Comparison of ENCODE assay signal across 36 cellular contexts in genomic region chr1:161342836-161343235, GRCh38. TPM values are rescaled to one million over a fixed set of nuclear protein-coding genes. Genes with fewer than 3 reads are reported as not detected.
"Had no signal": no experiment of that assay in that cellular context is flagged by ENCODE, and none has a peak within 500 bp of the region (broad histone marks: within the 10 kb centered on the region; RNA-seq: fewer than 3 reads in every experiment).

No MANE protein-coding gene starts in this region.

- DNase-seq: effector CD8-positive, alpha-beta T cell; endodermal cell; foreskin fibroblast; head of caudate nucleus; left cardiac atrium; left lung; mesendoderm; midbrain; naive thymus-derived CD4-positive, alpha-beta T cell; stimulated activated CD4-positive, alpha-beta T cell treated with anti-CD3 and anti-CD28 coated beads, Interleukin-12 subunit alpha, Interleukin-12 subunit beta, amount 100 ng/mL, for 4 hours; stimulated activated CD4-positive, alpha-beta T cell treated with anti-CD3 and anti-CD28 coated beads, Interleukin-1b, Interleukin-23, amount 100 ng/mL, for 48 hours; stimulated activated CD4-positive, alpha-beta T cell treated with anti-CD3 and anti-CD28 coated beads, Interleukin-4, amount 100 ng/mL, for 1 hour; stimulated activated CD8-positive, alpha-beta memory T cell treated with anti-CD3 and anti-CD28 coated beads, Interleukin-4, amount 100 ng/mL, for 48 hours; stimulated activated naive CD4-positive, alpha-beta T cell treated with Interleukin-2 at 50 U/mL for 16 hours; stomach; trophoblast cell had no signal

- H3K27me3 ChIP-seq: gastrocnemius medialis, hepatocyte, left lung, neural progenitor cell, right atrium auricular region, stomach, thyroid gland, vagina had no signal

- H3K4me3 ChIP-seq: gastrocnemius medialis, hepatocyte, left lung, neural progenitor cell, prostate gland, right atrium auricular region, smooth muscle cell, stomach, thyroid gland, vagina had no signal

- H3K4me1 ChIP-seq: left lung, neural progenitor cell, parathyroid adenoma, prostate gland, right atrium auricular region, stomach, thyroid gland, vagina had no signal

- H3K9me3 ChIP-seq: gastrocnemius medialis, left lung, prostate gland, right atrium auricular region, stomach, thyroid gland, vagina had no signal

- ATAC-seq: esophagus mucosa; left cardiac atrium; left lung; naive thymus-derived CD4-positive, alpha-beta T cell; sciatic nerve had no signal

- H3K27ac ChIP-seq: epithelial cell of prostate, hepatocyte, left lung, neural progenitor cell, parathyroid adenoma, prostate gland, right atrium auricular region, stomach, thyroid gland, vagina had no signal

- H3K36me3 ChIP-seq: neural progenitor cell had no signal

RNA-seq across cellular contexts. Expression of gene CFAP126, which starts 24.8 kb away (rescaled TPM):
- total RNA-seq: esophagus mucosa; gastrocnemius medialis; glomerular endothelial cell; hepatocyte; kidney epithelial cell; left cardiac atrium; lower leg skin; lung microvascular endothelial cell; mucosa of gallbladder; naive thymus-derived CD4-positive, alpha-beta T cell; osteoblast; prostate gland; right atrium auricular region; smooth muscle cell; stomach; subcutaneous adipose tissue; thyroid gland; ureter; vagina had no signal
- polyA plus RNA-seq: hepatocyte; naive thymus-derived CD4-positive, alpha-beta T cell; smooth muscle cell; stomach had no signal

RNA-seq across cellular contexts. Expression of gene MPZ, which starts 33.1 kb away (rescaled TPM):
- total RNA-seq: smooth muscle cell had no signal
- polyA plus RNA-seq: naive thymus-derived CD4-positive, alpha-beta T cell; smooth muscle cell had no signal
